Comparison of ENCODE assay signal across 8 cellular contexts in the genomic region with DNA sequence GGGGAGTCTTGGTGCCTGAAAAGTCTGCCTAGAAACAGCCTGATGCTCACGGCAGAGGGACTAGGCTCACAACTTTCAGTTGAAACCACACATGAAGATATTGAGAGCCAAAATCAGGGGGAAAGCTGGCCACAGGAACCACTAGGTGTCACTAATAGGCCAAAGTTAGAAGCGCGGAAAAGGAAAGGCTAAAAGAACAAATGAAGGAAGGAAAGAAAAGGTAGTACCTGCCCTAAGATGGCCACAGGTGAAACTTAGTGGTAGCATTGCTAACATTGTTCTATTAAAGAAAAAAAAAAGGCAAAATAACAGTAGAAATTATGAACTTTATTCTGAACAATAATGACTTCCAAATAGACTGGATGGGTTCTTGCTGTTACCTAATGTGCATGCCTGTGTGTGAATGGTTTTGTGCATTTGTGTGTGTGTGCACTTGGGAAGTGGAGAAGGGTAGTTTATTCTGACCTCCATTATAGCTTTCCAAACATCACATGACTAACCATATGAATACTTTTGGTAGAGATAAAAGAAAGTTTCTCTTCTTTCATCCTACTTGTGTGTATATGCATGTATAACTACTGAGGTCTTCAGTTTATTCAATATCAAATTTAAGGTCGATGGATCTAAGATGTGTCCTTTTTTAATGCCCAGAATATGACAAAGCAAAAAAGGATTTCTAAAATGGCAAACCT. TPM values are rescaled to one million over a fixed set of nuclear protein-coding genes. Genes with fewer than 3 reads are reported as not detected.
DNase-seq lines count a peak whose midpoint lies in the region; ATAC-seq and TF ChIP-seq lines count a peak whose summit lies in the region.

No MANE protein-coding gene starts in this region.

- no peaks in the 10 kb centered on the region for H3K79me2 ChIP-seq in smooth muscle cell (ENCODE audit: low read depth)

- H3K4me3 ChIP-seq in Peyer's patch (no peak overlapping the region), smooth muscle cell (no peak overlapping the region)

- peaks cover 14% of the 10 kb centered on the region for H3F3A ChIP-seq in smooth muscle cell (ENCODE audit: low read depth)

- H3K4me2 ChIP-seq in smooth muscle cell = no peak overlapping the region

- DNase-seq in EL = peak; percentile 68
- DNase-seq in Peyer's patch = peak in 2 of 3 donors; percentile 46 to 83
- DNase-seq in activated naive CD4-positive, alpha-beta T cell treated with Interleukin-2 at 50 U/mL for 16 hours = peak; percentile 45
- DNase-seq in left ventricle myocardium superior = peak; percentile 29
- DNase-seq in smooth muscle cell (lab: John Stamatoyannopoulos, UW; ENCODE audit: unreplicated experiment) = no peak
- DNase-seq in NCI-H128 (lab: John Stamatoyannopoulos, UW; ENCODE audit: unreplicated experiment) = no peak

- H3K27ac ChIP-seq in Peyer's patch (peak overlapping the region in 3 of 4 donors; percentile 12 to 98 (median 38)), smooth muscle cell (ENCODE audit: low read depth) (no peak overlapping the region)

- H3K4me1 ChIP-seq in Peyer's patch = peaks cover 0 to 9% (median 3%) of the 10 kb centered on the region in 4 donors
- peaks cover 9% of the 10 kb centered on the region for H3K4me1 ChIP-seq in smooth muscle cell (ENCODE audit: low read depth)

- H2AFZ ChIP-seq in smooth muscle cell (ENCODE audit: low read depth) = no peak overlapping the region

- TF ChIP-seq POLR2A in Peyer's patch (IDR thresholded peaks at IDR 0.05) = no peak

- WGBS in smooth muscle cell (ENCODE audit: low lambda C conversion rate) = 30% methylated on average over 4 of the region's 4 CpGs

- intact Hi-C loops in left ventricle myocardium superior (cut with micrococcal nuclease) = loop anchor here (5.0 to 10.0 kb wide), 3 partner anchors 88 to 690 kb away; a partner anchor contains a TSS

- H3K9me3 ChIP-seq in Peyer's patch (no peaks in the 10 kb centered on the region), smooth muscle cell (replicated peaks; ENCODE audit: low read depth) (no peaks in the 10 kb centered on the region)

- H3K27me3 ChIP-seq in Peyer's patch (no peaks in the 10 kb centered on the region), smooth muscle cell (ENCODE audit: low read depth) (no peaks in the 10 kb centered on the region)

- TF ChIP-seq CTCF in Peyer's patch (IDR thresholded peaks at IDR 0.05) (peak; percentile 61 to 86 (median 76)), smooth muscle cell (IDR thresholded peaks at IDR 0.05; ENCODE audit: borderline replicate concordance, insufficient read depth, poor library complexity, severe bottlenecking) (peak; percentile 71)

- H3K36me3 ChIP-seq in Peyer's patch (no peaks in the 10 kb centered on the region), smooth muscle cell (ENCODE audit: low read depth) (no peaks in the 10 kb centered on the region)

- no peak overlapping the region for H3K9ac ChIP-seq in smooth muscle cell (ENCODE audit: low read depth)

- ATAC-seq in GM21360 (IDR thresholded peaks at IDR 0.05; ENCODE audit: unreplicated experiment) = peak; percentile 44
- peak; percentile 35 for ATAC-seq in HG03575 (IDR thresholded peaks at IDR 0.05; ENCODE audit: extremely low read depth, insufficient number of reproducible peaks, low FRiP score, unreplicated experiment)
- ATAC-seq in left ventricle myocardium superior = peak; percentile 6

- H4K20me1 ChIP-seq in smooth muscle cell (ENCODE audit: low read depth) = no peaks in the 10 kb centered on the region

RNA-seq across cellular contexts. Expression of a gene that starts 2.1 kb away (rescaled TPM):
- total RNA-seq in Peyer's patch (1 to 10 TPM in 1 of 4 donors, not detected in 3; 1.7 TPM), left ventricle myocardium superior (6.0 TPM), smooth muscle cell (0.45 and 6.8 TPM in 2 replicates)
- polyA plus RNA-seq in smooth muscle cell = 3.6 and 8.2 TPM in 2 replicates

RNA-seq across cellular contexts. Expression of a gene that starts 24.6 kb away (rescaled TPM):
- total RNA-seq in Peyer's patch (1 to 10 TPM in 1 of 4 donors, under 1 TPM in 1, not detected in 2; 0.95 to 4.1 TPM), left ventricle myocardium superior (not detected), smooth muscle cell (0.04 TPM in 1 of 2 replicates, not detected in the other)
- polyA plus RNA-seq in smooth muscle cell = 0.13 and 0.77 TPM in 2 replicates

RNA-seq across cellular contexts. Expression of a gene that starts 38.3 kb away (rescaled TPM):
- not detected for total RNA-seq in Peyer's patch
- not detected for total RNA-seq in left ventricle myocardium superior
- 0.27 TPM in 1 of 2 replicates, not detected in the other for total RNA-seq in smooth muscle cell
- polyA plus RNA-seq in smooth muscle cell = 0.54 TPM in 1 of 2 replicates, not detected in the other

Comparison
In these comparisons a context has a peak if more than half of its experiments do, and no peak if none do; other contexts are left out.
1. DNase-seq: peak in EL (single experiment), Peyer's patch (2 of 3), activated naive CD4-positive, alpha-beta T cell treated with Interleukin-2 at 50 U/mL for 16 hours (single experiment) and left ventricle myocardium superior (single experiment); none in smooth muscle cell (single experiment) and NCI-H128 (single experiment).
2. Peak in every context shown above with its lines, with median percentiles within 50 percentile points of each other: ATAC-seq.